Comparison of ENCODE assay signal across 8 cellular contexts in genomic region chr9:4984571-4985375, GRCh38. TPM values are rescaled to one million over a fixed set of nuclear protein-coding genes. Genes with fewer than 3 reads are reported as not detected.
DNase-seq lines count a peak whose midpoint lies in the region; ATAC-seq and TF ChIP-seq lines count a peak whose summit lies in the region.

Gene JAK2, plus strand, starts transcription at chr9:4985272. Its CDS starts 36,716 bp downstream, at chr9:5021988.

- H3K9me3 ChIP-seq in OCI-LY1 (ENCODE audit: low read length): no peaks in the 10 kb centered on the region
- H3K9me3 ChIP-seq in mucosa of stomach (ENCODE audit: control insufficient read depth, low read length): no peaks in the 10 kb centered on the region

- intact Hi-C loops in Calu3 (cut with micrococcal nuclease; ENCODE audit: unreplicated experiment): loop anchor here (2.0 to 5.0 kb wide), 2 partner anchors 92 to 152 kb away; no protein-coding TSS in a partner anchor

- peak; percentile 89 for DNase-seq in Calu3
- DNase-seq in HT1080 (ENCODE audit: low read depth): peak; percentile 97
- peak; percentile 62 for DNase-seq in activated T-cell treated with anti-CD3 and anti-CD28 coated beads for 1 hour (ENCODE audit: low read depth)
- DNase-seq in epithelial cell of prostate (ENCODE audit: low read depth, low spot score): peak; percentile 81
- peak; percentile 44 to 54 for DNase-seq in stimulated activated CD8-positive, alpha-beta memory T cell treated with anti-CD3 and anti-CD28 coated beads, Interleukin-7, amount 100 ng/mL, for 1 hour (ENCODE audit: low read depth in 2 of 2)

- no peaks in the 10 kb centered on the region for H3F3A ChIP-seq in OCI-LY1 (ENCODE audit: insufficient read depth, low read length)

- peak within 1 kb of the TSS; percentile 92 for H3K4me2 ChIP-seq in OCI-LY1 (ENCODE audit: low read length)

- H4K20me1 ChIP-seq in OCI-LY1 (ENCODE audit: insufficient read depth, low read length): no peaks in the 10 kb centered on the region

- H3K27me3 Mint-ChIP-seq in Calu3 (ENCODE audit: unreplicated experiment): no peaks in the 10 kb centered on the region

- no peaks in the 10 kb centered on the region for H3K79me2 ChIP-seq in OCI-LY1 (ENCODE audit: insufficient read depth, low read length)

- H3K9me2 ChIP-seq in OCI-LY1 (ENCODE audit: low read depth, low read length): no peaks in the 10 kb centered on the region

- H3K4me1 ChIP-seq in OCI-LY1 (ENCODE audit: insufficient read depth, low read length, severe bottlenecking) (peaks cover 38% of the 10 kb centered on the region), mucosa of stomach (ENCODE audit: control insufficient read depth, insufficient read depth, low read length) (peaks cover 33% of the 10 kb centered on the region)

- TF ChIP-seq CTCF in Calu3 (IDR thresholded peaks at IDR 0.05; ENCODE audit: unreplicated experiment): peak; percentile 24
- peak; percentile 41; the same call in 1 of the 2 replicates for TF ChIP-seq CTCF in OCI-LY1 (IDR thresholded peaks at IDR 0.05; ENCODE audit: low read length)

- H3K4me1 Mint-ChIP-seq in Calu3 (ENCODE audit: low read depth, unreplicated experiment): peaks cover 28% of the 10 kb centered on the region

- CTCF ChIA-PET in Calu3 (lab: Charles Lee): interaction anchor here (0.5 kb wide), 1 partner anchor 14 kb away, joined by 4 read pairs; no protein-coding TSS in a partner anchor

- H3K36me3 Mint-ChIP-seq in Calu3 (ENCODE audit: insufficient read depth, unreplicated experiment): peaks cover 24% of the 10 kb centered on the region

- H3K4me3 Mint-ChIP-seq in Calu3 (ENCODE audit: low read depth, unreplicated experiment): peak within 1 kb of the TSS; percentile 96

- H3K9ac ChIP-seq in OCI-LY1 (ENCODE audit: low read length) (peak within 1 kb of the TSS; percentile 69), mucosa of stomach (ENCODE audit: low read length) (peak within 1 kb of the TSS; percentile 93)

- ATAC-seq in GM21360 (IDR thresholded peaks at IDR 0.05; ENCODE audit: unreplicated experiment): peak; percentile 62

- no peaks in the 10 kb centered on the region for H3K9me3 Mint-ChIP-seq in Calu3 (ENCODE audit: low read depth, unreplicated experiment)

- peak within 1 kb of the TSS; percentile 36 for H3K27ac ChIP-seq in OCI-LY1 (ENCODE audit: low read depth, low read length, poor library complexity, severe bottlenecking)
- peak within 1 kb of the TSS; percentile 94 for H3K27ac ChIP-seq in epithelial cell of prostate

- H3K4me3 ChIP-seq in OCI-LY1 (ENCODE audit: low read depth, low read length, poor library complexity, severe bottlenecking) (peak within 1 kb of the TSS; percentile 70), mucosa of stomach (ENCODE audit: low read length) (peak within 1 kb of the TSS; percentile 69)

- H3K27me3 ChIP-seq in OCI-LY1 (ENCODE audit: insufficient read depth, low read length) (no peaks in the 10 kb centered on the region), mucosa of stomach (ENCODE audit: control insufficient read depth, insufficient read depth, low read length) (no peaks in the 10 kb centered on the region)

- H3K36me3 ChIP-seq in OCI-LY1 (ENCODE audit: insufficient read depth, low read length) (no peaks in the 10 kb centered on the region), mucosa of stomach (ENCODE audit: control insufficient read depth, insufficient read depth, low read length) (no peaks in the 10 kb centered on the region)

- H2AFZ ChIP-seq in OCI-LY1 (ENCODE audit: low read length): peak within 1 kb of the TSS; percentile 54

- BruUV-seq in Calu3 (replicated peaks; lab: Mats Ljungman, UMichigan): no TSS peak

- peak within 1 kb of the TSS; percentile 95 for H3K27ac Mint-ChIP-seq in Calu3 (ENCODE audit: unreplicated experiment)

RNA-seq across cellular contexts. Expression of gene JAK2, which starts in this region (rescaled TPM):
- 6.3 and 9.2 TPM in 2 replicates for total RNA-seq in Calu3 (2022)
- 3.1 and 3.9 TPM in 2 replicates for total RNA-seq in HT1080 (2014; rRNA removed; shearing (Covaris generic))
- 4.9 and 6.5 TPM in 2 replicates for polyA plus RNA-seq in HT1080 (2015; cell fraction: cytosol; rRNA removed)
- 11.0 and 13.8 TPM in 2 replicates for polyA plus RNA-seq in HT1080 (2015; cell fraction: nucleus; rRNA removed)

Comparison
In these comparisons a context has a peak if more than half of its experiments do, and no peak if none do; other contexts are left out.
1. Peak in every context shown above with its lines: DNase-seq, ATAC-seq, H3K4me3 ChIP-seq and H3K27ac ChIP-seq.